ENCODE assay signal across 7 cellular contexts in the genomic region with DNA sequence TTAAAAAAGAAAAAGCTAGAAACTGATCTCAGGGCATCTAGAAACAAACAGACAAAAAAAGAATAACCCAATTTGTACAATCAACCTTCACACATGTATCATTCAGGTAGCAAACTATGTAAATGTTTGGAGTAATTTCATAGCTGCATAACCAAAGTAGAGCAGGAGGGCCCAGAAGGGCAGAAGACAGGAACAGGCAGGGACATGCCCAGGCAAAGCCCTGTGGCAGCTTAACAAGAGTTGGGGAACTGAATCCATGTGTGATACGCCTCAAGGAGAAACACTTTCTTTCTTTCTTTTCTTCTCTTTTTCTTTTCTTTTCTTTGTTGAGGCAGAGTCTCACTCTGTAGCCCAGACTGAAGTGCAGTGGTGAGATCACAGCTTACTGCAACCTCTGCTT.
A peak's percentile ranks its signal among the peaks of the same experiment; 100 is the strongest.
DNase-seq lines count a peak whose midpoint lies in the region; ATAC-seq and TF ChIP-seq lines count a peak whose summit lies in the region.
"Not testable (repeated sequence)": the region's sequence is repeated elsewhere in the genome, so short reads cannot be mapped to it uniquely, and the experiment has no call there.

No MANE protein-coding gene starts in this region.

- H3K27me3 ChIP-seq in RWPE2 (ENCODE audit: insufficient read depth, poor library complexity, severe bottlenecking) = not testable (repeated sequence)

- not testable (repeated sequence) for DNase-seq in RWPE2 (ENCODE audit: low spot score)

- H3K4me1 ChIP-seq in RWPE2 (ENCODE audit: insufficient read depth, poor library complexity, severe bottlenecking) = not testable (repeated sequence)

- TF ChIP-seq CTCF in RWPE2 (IDR thresholded peaks at IDR 0.05; ENCODE audit: poor library complexity, severe bottlenecking) = not testable (repeated sequence)

- ATAC-seq in GM18498 (IDR thresholded peaks at IDR 0.05; ENCODE audit: unreplicated experiment) (peak; percentile 83), GM18868 (IDR thresholded peaks at IDR 0.05; ENCODE audit: unreplicated experiment) (peak; percentile 74), GM19463 (IDR thresholded peaks at IDR 0.05; ENCODE audit: unreplicated experiment) (peak; percentile 73), GM21717 (IDR thresholded peaks at IDR 0.05; ENCODE audit: unreplicated experiment) (peak; percentile 74), HG02798 (IDR thresholded peaks at IDR 0.05; ENCODE audit: poor library complexity, unreplicated experiment) (peak; percentile 74), HG03378 (IDR thresholded peaks at IDR 0.05; ENCODE audit: unreplicated experiment) (peak; percentile 70), RWPE2 (ENCODE audit: low read depth) (peak; percentile 83)

- H3K9me3 ChIP-seq in RWPE2 (ENCODE audit: severe bottlenecking) = not testable (repeated sequence)

- H3K36me3 ChIP-seq in RWPE2 (ENCODE audit: low read depth) = not testable (repeated sequence)

- H3K4me3 ChIP-seq in RWPE2 (ENCODE audit: severe bottlenecking) = not testable (repeated sequence)

- not testable (repeated sequence) for H3K27ac ChIP-seq in RWPE2 (ENCODE audit: poor library complexity, severe bottlenecking)
